In genomic region chr12:48021485-48022179, GRCh38 we compare ENCODE assay signal across 14 cellular contexts. TPM values are rescaled to one million over a fixed set of nuclear protein-coding genes. Genes with fewer than 3 reads are reported as not detected.
DNase-seq lines count a peak whose midpoint lies in the region; ATAC-seq and TF ChIP-seq lines count a peak whose summit lies in the region.
"Had no signal": no experiment of that assay in that cellular context is flagged by ENCODE, and none has a peak within 500 bp of the region (broad histone marks: within the 10 kb centered on the region; RNA-seq: fewer than 3 reads in every experiment).

No MANE protein-coding gene starts in this region.

- H3K36me3 Mint-ChIP-seq in nephron progenitor cell (ENCODE audit: low read depth): no peaks in the 10 kb centered on the region

- peak; percentile 89 for DNase-seq in H7
- DNase-seq in NCI-H146 (lab: John Stamatoyannopoulos, UW): peak; percentile 98
- DNase-seq in T1000 (lab: John Stamatoyannopoulos, UW): peak; percentile 80
- DNase-seq in nephron progenitor cell: no peak
- DNase-seq in T-helper 9 cell: no peak
- DNase-seq: activated CD4-positive, alpha-beta T cell treated with anti-CD3 and anti-CD28 coated beads for 48 hours; activated effector memory CD4-positive, alpha-beta T cell treated with Interleukin-2 at 50 U/mL for 16 hours; cerebellar nuclear complex; GM23248; SHP77 had no signal

- H3K27ac Mint-ChIP-seq in nephron progenitor cell: peak overlapping the region; percentile 44

- H3K4me3 ChIP-seq in H7 (ENCODE audit: insufficient read depth, low read depth, low read length): no peak overlapping the region
- H3K4me3 ChIP-seq: GM23248, tibial nerve had no signal

- no peaks in the 10 kb centered on the region for H3K36me3 ChIP-seq in H7 (replicated peaks; ENCODE audit: control insufficient read depth, insufficient read depth, low read length)
- H3K36me3 ChIP-seq: tibial nerve had no signal

- TF ChIP-seq CTCF in nephron progenitor cell (IDR thresholded peaks at IDR 0.05): no peak

- no peaks in the 10 kb centered on the region for H3K9me3 Mint-ChIP-seq in nephron progenitor cell

- H3K4me3 Mint-ChIP-seq in nephron progenitor cell: no peak overlapping the region

- H3K27me3 ChIP-seq in H7 (ENCODE audit: control insufficient read depth, insufficient read depth, low read length): peaks cover 98% of the 10 kb centered on the region

- peaks cover 80% of the 10 kb centered on the region for H3K4me1 Mint-ChIP-seq in nephron progenitor cell

- no peak for ATAC-seq in HG03520 (IDR thresholded peaks at IDR 0.05; ENCODE audit: unreplicated experiment)
- ATAC-seq in HG03135 (IDR thresholded peaks at IDR 0.05; ENCODE audit: unreplicated experiment): no peak

- peaks cover 44% of the 10 kb centered on the region for H3K27me3 Mint-ChIP-seq in nephron progenitor cell (ENCODE audit: low read depth, poor library complexity)

RNA-seq across cellular contexts. Expression of gene COL2A1, which starts 17.4 kb away (rescaled TPM):
- 2.0 and 4.6 TPM in 2 replicates for total RNA-seq in H7 (2014; rRNA removed; shearing (Covaris generic))
- total RNA-seq: GM23248, renal cortical epithelial cell, tibial nerve had no signal

RNA-seq across cellular contexts. Expression of gene TMEM106C, which starts 58.2 kb away (rescaled TPM):
- total RNA-seq in H7 (2014; rRNA removed; shearing (Covaris generic)): 13.4 and 15.6 TPM in 2 replicates

Comparison
In these comparisons a context has a peak if more than half of its experiments do, and no peak if none do; other contexts are left out.
1. DNase-seq: peak in H7 (single experiment), NCI-H146 (single experiment) and T1000 (single experiment); none in nephron progenitor cell (single experiment) and T-helper 9 cell (single experiment).